Comparison of ENCODE assay signal across 15 cellular contexts in the genomic region with DNA sequence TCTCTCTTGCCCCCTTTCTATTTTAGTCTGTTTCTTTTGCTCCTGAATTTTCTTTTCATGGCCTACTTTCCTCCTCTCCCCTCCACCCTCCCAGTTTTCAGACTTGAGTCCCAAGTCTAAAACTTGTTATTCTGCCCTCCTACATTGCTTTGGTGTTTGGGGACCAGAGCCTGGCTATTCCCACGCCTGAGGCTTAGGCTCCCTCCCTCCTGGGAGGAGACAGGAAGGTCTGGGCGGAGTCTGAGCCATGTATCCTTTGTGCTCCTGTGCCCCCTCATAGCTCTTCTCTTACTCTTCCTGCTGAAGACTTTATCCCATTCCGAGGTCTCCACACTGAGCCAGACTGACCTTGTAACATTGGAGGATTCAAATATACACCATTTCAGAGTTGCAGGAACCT.
"Had no signal": no experiment of that assay in that cellular context is flagged by ENCODE, and none has a peak within 500 bp of the region (broad histone marks: within the 10 kb centered on the region; RNA-seq: fewer than 3 reads in every experiment).

No MANE protein-coding gene starts in this region.

- H3K9me3 ChIP-seq: ovary, stomach had no signal

- H3K27me3 Mint-ChIP-seq: activated CD4-positive, alpha-beta memory T cell treated with anti-CD3 and anti-CD28 coated beads, Interleukin-2, amount 10 ng/mL, durations not matched to agents 7 days and 5 days; type B pancreatic cell had no signal

- H3K4me1 Mint-ChIP-seq: activated CD4-positive, alpha-beta memory T cell treated with anti-CD3 and anti-CD28 coated beads, Interleukin-2, amount 10 ng/mL, durations not matched to agents 7 days and 5 days; activated naive CD8-positive, alpha-beta T cell treated with anti-CD3 and anti-CD28 coated beads, Interleukin-2, amount 50 U/mL, for 24 hours had no signal

- H3K36me3 ChIP-seq: ovary had no signal

- H3K4me3 ChIP-seq: ovary, stomach had no signal

- H3K27ac ChIP-seq: ovary, stomach had no signal

- ATAC-seq: activated naive CD8-positive, alpha-beta T cell treated with anti-CD3 and anti-CD28 coated beads, Interleukin-2, amount 50 U/mL, for 24 hours; left lobe of liver had no signal

- H3K4me3 Mint-ChIP-seq: activated CD4-positive, alpha-beta memory T cell treated with anti-CD3 and anti-CD28 coated beads, Interleukin-2, amount 10 ng/mL, durations not matched to agents 7 days and 5 days; activated naive CD8-positive, alpha-beta T cell treated with anti-CD3 and anti-CD28 coated beads, Interleukin-2, amount 50 U/mL, for 24 hours; dendritic cell treated with granulocyte-macrophage colony-stimulating factor and Interleukin-4, amounts not matched to agents 40 ng/mL and 50 ng/mL, for 4 days; nephron; type B pancreatic cell had no signal

- DNase-seq: activated CD4-positive, alpha-beta memory T cell treated with anti-CD3 and anti-CD28 coated beads, Interleukin-2, amount 10 ng/mL, durations not matched to agents 7 days and 5 days; activated CD8-positive, alpha-beta memory T cell treated with anti-CD3 and anti-CD28 coated beads, Interleukin-2, amount 50 U/mL, for 48 hours; activated naive CD4-positive, alpha-beta T cell treated with Interleukin-2 at 50 U/mL for 16 hours; activated naive CD8-positive, alpha-beta T cell treated with anti-CD3 and anti-CD28 coated beads, Interleukin-2, amount 50 U/mL, for 24 hours; central memory CD4-positive, alpha-beta T cell; erythroblast; mesenchymal stem cell; ovary; stimulated activated CD4-positive, alpha-beta T cell treated with anti-CD3 and anti-CD28 coated beads, Interleukin-4, amount 100 ng/mL, for 4 hours; stomach; T1000 had no signal

- H3K9me3 Mint-ChIP-seq: activated CD4-positive, alpha-beta memory T cell treated with anti-CD3 and anti-CD28 coated beads, Interleukin-2, amount 10 ng/mL, durations not matched to agents 7 days and 5 days; activated naive CD8-positive, alpha-beta T cell treated with anti-CD3 and anti-CD28 coated beads, Interleukin-2, amount 50 U/mL, for 24 hours; dendritic cell treated with granulocyte-macrophage colony-stimulating factor and Interleukin-4, amounts not matched to agents 40 ng/mL and 50 ng/mL, for 4 days; nephron; type B pancreatic cell had no signal

- H3K27me3 ChIP-seq: ovary, stomach had no signal

- H3K27ac Mint-ChIP-seq: activated CD4-positive, alpha-beta memory T cell treated with anti-CD3 and anti-CD28 coated beads, Interleukin-2, amount 10 ng/mL, durations not matched to agents 7 days and 5 days; activated naive CD8-positive, alpha-beta T cell treated with anti-CD3 and anti-CD28 coated beads, Interleukin-2, amount 50 U/mL, for 24 hours; dendritic cell treated with granulocyte-macrophage colony-stimulating factor and Interleukin-4, amounts not matched to agents 40 ng/mL and 50 ng/mL, for 4 days; type B pancreatic cell had no signal
